Comparison of ENCODE assay signal across 23 cellular contexts in genomic region chr7:158246960-158247673, GRCh38.
DNase-seq lines count a peak whose midpoint lies in the region; ATAC-seq and TF ChIP-seq lines count a peak whose summit lies in the region.
"Had no signal": no experiment of that assay in that cellular context is flagged by ENCODE, and none has a peak within 500 bp of the region (broad histone marks: within the 10 kb centered on the region; RNA-seq: fewer than 3 reads in every experiment).

No MANE protein-coding gene starts in this region.

- H3K9ac ChIP-seq in endodermal cell (ENCODE audit: extremely low read depth, low read length, poor library complexity, severe bottlenecking), result no peak overlapping the region
- H3K9ac ChIP-seq in neuronal stem cell (ENCODE audit: low read depth, low read length, poor library complexity), result peak overlapping the region; percentile 24
- H3K9ac ChIP-seq: BLaER1, KMS-11 had no signal

- H4K8ac ChIP-seq in neuronal stem cell (ENCODE audit: low read depth, low read length), result no peak overlapping the region

- H3K23ac ChIP-seq in neuronal stem cell (ENCODE audit: low read depth, low read length, poor library complexity), result no peak overlapping the region

- no peak overlapping the region for H2BK5ac ChIP-seq in neuronal stem cell (ENCODE audit: low read length)

- no peaks in the 10 kb centered on the region for H3K36me3 Mint-ChIP-seq in activated CD8-positive, alpha-beta T cell treated with anti-CD3 and anti-CD28 coated beads, Interleukin-2, amount 10 ng/mL, durations not matched to agents 7 days and 5 days (ENCODE audit: low read depth)
- no peaks in the 10 kb centered on the region for H3K36me3 Mint-ChIP-seq in activated CD8-positive, alpha-beta T cell treated with anti-CD3 and anti-CD28 coated beads for 36 hours (ENCODE audit: low read depth)
- no peaks in the 10 kb centered on the region for H3K36me3 Mint-ChIP-seq in endodermal cell (ENCODE audit: low read depth)

- H3K36me3 ChIP-seq in endodermal cell (ENCODE audit: control insufficient read depth, insufficient read depth, low read length) (no peaks in the 10 kb centered on the region), neuronal stem cell (replicated peaks in 1 of 2; ENCODE audit: control insufficient read depth in 2 of 2, insufficient read depth in 2 of 2, low read length in 2 of 2) (peaks cover 0 to 5% of the 10 kb centered on the region in 2 donors), upper lobe of right lung (no peaks in the 10 kb centered on the region)
- H3K36me3 ChIP-seq: BLaER1 had no signal

- no peak overlapping the region for H3K4me3 Mint-ChIP-seq in activated CD8-positive, alpha-beta T cell treated with anti-CD3 and anti-CD28 coated beads, Interleukin-2, amount 10 ng/mL, durations not matched to agents 7 days and 5 days
- no peak overlapping the region for H3K4me3 Mint-ChIP-seq in activated CD8-positive, alpha-beta T cell treated with anti-CD3 and anti-CD28 coated beads for 36 hours
- no peak overlapping the region for H3K4me3 Mint-ChIP-seq in endodermal cell
- H3K4me3 Mint-ChIP-seq: CD4-positive, alpha-beta T cell had no signal

- H3K18ac ChIP-seq in neuronal stem cell (ENCODE audit: low read length), result peak overlapping the region; percentile 51

- no peaks in the 10 kb centered on the region for H3K4me1 Mint-ChIP-seq in activated CD8-positive, alpha-beta T cell treated with anti-CD3 and anti-CD28 coated beads, Interleukin-2, amount 10 ng/mL, durations not matched to agents 7 days and 5 days (ENCODE audit: low read depth)
- H3K4me1 Mint-ChIP-seq in activated CD8-positive, alpha-beta T cell treated with anti-CD3 and anti-CD28 coated beads for 36 hours (ENCODE audit: low read depth), result no peaks in the 10 kb centered on the region
- H3K4me1 Mint-ChIP-seq in endodermal cell, result no peaks in the 10 kb centered on the region

- H3K4me1 ChIP-seq in endodermal cell (ENCODE audit: control insufficient read depth, insufficient read depth, low read length), result no peaks in the 10 kb centered on the region
- no peaks in the 10 kb centered on the region for H3K4me1 ChIP-seq in neuronal stem cell (ENCODE audit: control insufficient read depth in 2 of 2, insufficient read depth in 1 of 2, low read depth in 1 of 2, low read length in 2 of 2)
- no peaks in the 10 kb centered on the region for H3K4me1 ChIP-seq in upper lobe of right lung
- H3K4me1 ChIP-seq in foreskin keratinocyte, result no peaks in the 10 kb centered on the region
- H3K4me1 ChIP-seq: BLaER1 had no signal

- H2BK15ac ChIP-seq in neuronal stem cell (ENCODE audit: low read length), result peak overlapping the region; percentile 18

- H3K79me1 ChIP-seq in neuronal stem cell (ENCODE audit: low read depth, low read length), result peaks cover 7% of the 10 kb centered on the region

- H3K9me3 ChIP-seq in endodermal cell (ENCODE audit: control insufficient read depth, low read length) (peaks cover 98% of the 10 kb centered on the region), neuronal stem cell (replicated peaks in 1 of 2; ENCODE audit: control insufficient read depth in 2 of 2, insufficient read depth in 1 of 2, low read depth in 1 of 2, low read length in 2 of 2) (peaks cover 0 to 13% of the 10 kb centered on the region in 2 donors), upper lobe of right lung (no peaks in the 10 kb centered on the region)
- H3K9me3 ChIP-seq: BLaER1 had no signal

- H2AFZ ChIP-seq in neuronal stem cell (ENCODE audit: low read length), result no peak overlapping the region

- H3K4ac ChIP-seq in neuronal stem cell (ENCODE audit: low read length), result no peak overlapping the region

- CTCF ChIA-PET in activated CD8-positive, alpha-beta T cell treated with anti-CD3 and anti-CD28 coated beads, Interleukin-2, amount 10 ng/mL, durations not matched to agents 7 days and 5 days (lab: Charles Lee), result no interaction called here
- CTCF ChIA-PET in activated CD8-positive, alpha-beta T cell treated with anti-CD3 and anti-CD28 coated beads for 36 hours (lab: Charles Lee), result no interaction called here

- no peak overlapping the region for H4K91ac ChIP-seq in neuronal stem cell (ENCODE audit: low read depth, low read length, poor library complexity)

- H2AK5ac ChIP-seq in neuronal stem cell (ENCODE audit: low read depth, low read length), result no peak overlapping the region

- no peak overlapping the region for H3K27ac ChIP-seq in endodermal cell (ENCODE audit: low read depth, low read length)
- no peak overlapping the region for H3K27ac ChIP-seq in neuronal stem cell (replicated peaks; ENCODE audit: low read length)
- no peak overlapping the region for H3K27ac ChIP-seq in upper lobe of right lung
- H3K27ac ChIP-seq in foreskin keratinocyte, result no peak overlapping the region
- H3K27ac ChIP-seq: 22Rv1, BLaER1, KMS-11 had no signal

- no peak for ATAC-seq in activated CD8-positive, alpha-beta T cell treated with anti-CD3 and anti-CD28 coated beads, Interleukin-2, amount 10 ng/mL, durations not matched to agents 7 days and 5 days
- ATAC-seq in activated CD8-positive, alpha-beta T cell treated with anti-CD3 and anti-CD28 coated beads for 36 hours, result no peak
- ATAC-seq in upper lobe of right lung, result peak; percentile 8
- no peak for ATAC-seq in stimulated activated naive CD8-positive, alpha-beta T cell treated with anti-CD3 and anti-CD28 coated beads, Interleukin-15, Interleukin-2, amounts not matched to agents 100 U/mL and 50 U/mL, for 24 hours
- ATAC-seq in foreskin keratinocyte, result no peak

- no peaks in the 10 kb centered on the region for H3K27me3 ChIP-seq in endodermal cell (ENCODE audit: control insufficient read depth, insufficient read depth, low read length, poor library complexity, severe bottlenecking)
- no peaks in the 10 kb centered on the region for H3K27me3 ChIP-seq in neuronal stem cell (ENCODE audit: control insufficient read depth in 3 of 3, insufficient read depth in 3 of 3, low read depth in 1 of 3, low read length in 3 of 3)
- no peaks in the 10 kb centered on the region for H3K27me3 ChIP-seq in upper lobe of right lung
- no peaks in the 10 kb centered on the region for H3K27me3 ChIP-seq in foreskin keratinocyte
- H3K27me3 ChIP-seq: BLaER1 had no signal

- H3K4me3 ChIP-seq in endodermal cell (ENCODE audit: low read length) (no peak overlapping the region), neuronal stem cell (ENCODE audit: low read length in 2 of 2) (no peak overlapping the region), upper lobe of right lung (no peak overlapping the region)
- H3K4me3 ChIP-seq: BLaER1 had no signal

- TF ChIP-seq CTCF in activated CD8-positive, alpha-beta T cell treated with anti-CD3 and anti-CD28 coated beads for 36 hours (IDR thresholded peaks at IDR 0.05), result no peak
- TF ChIP-seq CTCF in endodermal cell (conservative IDR thresholded peaks at IDR 0.05) (no peak), upper lobe of right lung (IDR thresholded peaks at IDR 0.05) (no peak), foreskin keratinocyte (conservative IDR thresholded peaks at IDR 0.05) (no peak)

- POLR2A ChIA-PET in activated CD8-positive, alpha-beta T cell treated with anti-CD3 and anti-CD28 coated beads, Interleukin-2, amount 10 ng/mL, durations not matched to agents 7 days and 5 days (lab: Charles Lee), result no interaction called here
- POLR2A ChIA-PET in activated CD8-positive, alpha-beta T cell treated with anti-CD3 and anti-CD28 coated beads for 36 hours (lab: Charles Lee), result no interaction called here

- WGBS in endodermal cell (ENCODE audit: insufficient coverage in 1 of 2, insufficient read length in 1 of 2), 2 experiments, result 77 to 90% methylated on average over 10 to 28 of the region's 28 CpGs
- no CpG with 5 or more reads among the region's 28 CpGs for WGBS in neuronal stem cell (ENCODE audit: extremely low coverage in 2 of 2, insufficient read length in 2 of 2, insufficient replicate concordance in 1 of 2), 2 donors

- no peak overlapping the region for H2BK120ac ChIP-seq in neuronal stem cell (ENCODE audit: low read depth, low read length)

- no peak overlapping the region for H3K27ac Mint-ChIP-seq in activated CD8-positive, alpha-beta T cell treated with anti-CD3 and anti-CD28 coated beads, Interleukin-2, amount 10 ng/mL, durations not matched to agents 7 days and 5 days
- H3K27ac Mint-ChIP-seq in activated CD8-positive, alpha-beta T cell treated with anti-CD3 and anti-CD28 coated beads for 36 hours, result no peak overlapping the region
- no peak overlapping the region for H3K27ac Mint-ChIP-seq in endodermal cell
- H3K27ac Mint-ChIP-seq: CD4-positive, alpha-beta T cell had no signal

- H3K4me2 ChIP-seq in neuronal stem cell (ENCODE audit: insufficient read depth, low read length, poor library complexity, severe bottlenecking), result no peak overlapping the region
- H3K4me2 ChIP-seq: BLaER1, KMS-11 had no signal

- H3K14ac ChIP-seq in neuronal stem cell (ENCODE audit: low read length), result no peak overlapping the region

- no peak overlapping the region for H2BK12ac ChIP-seq in neuronal stem cell (ENCODE audit: low read length)

- no peaks in the 10 kb centered on the region for H3K9me3 Mint-ChIP-seq in activated CD8-positive, alpha-beta T cell treated with anti-CD3 and anti-CD28 coated beads, Interleukin-2, amount 10 ng/mL, durations not matched to agents 7 days and 5 days (ENCODE audit: insufficient read depth)
- H3K9me3 Mint-ChIP-seq in activated CD8-positive, alpha-beta T cell treated with anti-CD3 and anti-CD28 coated beads for 36 hours, result no peaks in the 10 kb centered on the region
- peaks cover 5% of the 10 kb centered on the region for H3K9me3 Mint-ChIP-seq in endodermal cell
- H3K9me3 Mint-ChIP-seq: CD4-positive, alpha-beta T cell had no signal

- DNase-seq in activated CD8-positive, alpha-beta T cell treated with anti-CD3 and anti-CD28 coated beads, Interleukin-2, amount 10 ng/mL, durations not matched to agents 7 days and 5 days, result peak; percentile 8
- DNase-seq in activated CD8-positive, alpha-beta T cell treated with anti-CD3 and anti-CD28 coated beads for 36 hours, result no peak
- DNase-seq in endodermal cell (peak; percentile 7), neuronal stem cell (ENCODE audit: low spot score) (no peak), upper lobe of right lung (peak; percentile 33), foreskin keratinocyte (no peak), GF-D8 (lab: John Stamatoyannopoulos, UW) (no peak)
- DNase-seq in stimulated activated naive CD8-positive, alpha-beta T cell treated with anti-CD3 and anti-CD28 coated beads, Interleukin-15, Interleukin-2, amounts not matched to agents 100 U/mL and 50 U/mL, for 24 hours, result no peak
- DNase-seq: ACHN, COR-L47, DMS79, GOT3, IMR-90, MV-4-11, NCI-H1105 treated with DMSO at 0.1 percent for 48 hours, NCI-H2029 treated with DMSO at 0.1 percent for 48 hours, NCI-H2171, NCI-H524 treated with DMSO at 0.1 percent for 48 hours, OCI-M1 had no signal

- intact Hi-C loops in activated CD8-positive, alpha-beta T cell treated with anti-CD3 and anti-CD28 coated beads for 36 hours (cut with micrococcal nuclease), result no loop called here
- intact Hi-C loops in upper lobe of right lung (cut with DNase I), result no loop called here

- no peaks in the 10 kb centered on the region for H3K27me3 Mint-ChIP-seq in activated CD8-positive, alpha-beta T cell treated with anti-CD3 and anti-CD28 coated beads, Interleukin-2, amount 10 ng/mL, durations not matched to agents 7 days and 5 days (ENCODE audit: low read depth)
- peaks cover 3% of the 10 kb centered on the region for H3K27me3 Mint-ChIP-seq in activated CD8-positive, alpha-beta T cell treated with anti-CD3 and anti-CD28 coated beads for 36 hours
- no peaks in the 10 kb centered on the region for H3K27me3 Mint-ChIP-seq in endodermal cell (ENCODE audit: insufficient read depth)
- H3K27me3 Mint-ChIP-seq: CD4-positive, alpha-beta T cell had no signal

Comparison
In these comparisons a context has a peak if more than half of its experiments do, and no peak if none do; other contexts are left out.
1. DNase-seq: peak in activated CD8-positive, alpha-beta T cell treated with anti-CD3 and anti-CD28 coated beads, Interleukin-2, amount 10 ng/mL, durations not matched to agents 7 days and 5 days (single experiment), endodermal cell (single experiment) and upper lobe of right lung (single experiment); none in activated CD8-positive, alpha-beta T cell treated with anti-CD3 and anti-CD28 coated beads for 36 hours (single experiment), neuronal stem cell (single experiment), stimulated activated naive CD8-positive, alpha-beta T cell treated with anti-CD3 and anti-CD28 coated beads, Interleukin-15, Interleukin-2, amounts not matched to agents 100 U/mL and 50 U/mL, for 24 hours (single experiment), foreskin keratinocyte (0 of 2) and GF-D8 (single experiment).